ENCODE assay signal across 8 cellular contexts in genomic region chr3:11642455-11643162, GRCh38. TPM values are rescaled to one million over a fixed set of nuclear protein-coding genes. Genes with fewer than 3 reads are reported as not detected.
DNase-seq lines count a peak whose midpoint lies in the region; ATAC-seq and TF ChIP-seq lines count a peak whose summit lies in the region.

No MANE protein-coding gene starts in this region.

- peak; percentile 76 for ATAC-seq in GM19438 (IDR thresholded peaks at IDR 0.05; ENCODE audit: low read depth, unreplicated experiment)
- ATAC-seq in HG03558 (IDR thresholded peaks at IDR 0.05; ENCODE audit: extremely low read depth, unreplicated experiment): peak; percentile 49

- CTCF ChIA-PET in RWPE1 (lab: Yijun Ruan, JAX): interaction anchor here (0.7 kb wide), 1 partner anchor 264 kb away, joined by 3 read pairs; no protein-coding TSS in a partner anchor

- peaks cover 42% of the 10 kb centered on the region for H3F3A ChIP-seq in neural progenitor cell (ENCODE audit: low read depth)

- H3K9me3 Mint-ChIP-seq in neural progenitor cell: no peaks in the 10 kb centered on the region

- peaks cover 60% of the 10 kb centered on the region for H3K79me2 ChIP-seq in neural progenitor cell (ENCODE audit: low read depth)

- peak overlapping the region; percentile 100 for H3K27ac Mint-ChIP-seq in neural progenitor cell

- peak overlapping the region; percentile 93 for H3K4me2 ChIP-seq in neural progenitor cell

- peaks cover 7% of the 10 kb centered on the region for H3K36me3 Mint-ChIP-seq in neural progenitor cell

- H3K4me3 Mint-ChIP-seq in neural progenitor cell: peak overlapping the region; percentile 97

- peaks cover 39% of the 10 kb centered on the region for H4K20me1 ChIP-seq in neural progenitor cell (ENCODE audit: low read depth)

- H3K27ac ChIP-seq in RWPE1: peak overlapping the region; percentile 98
- H3K27ac ChIP-seq in neural progenitor cell: peak overlapping the region; percentile 90
- H3K27ac ChIP-seq in substantia nigra (ENCODE audit: low read depth, low read length, poor library complexity, severe bottlenecking): peak overlapping the region; percentile 93

- H3K36me3 ChIP-seq in neural progenitor cell: no peaks in the 10 kb centered on the region

- TF ChIP-seq CTCF in RWPE1 (conservative IDR thresholded peaks at IDR 0.05; ENCODE audit: low read depth) (no peak), foreskin fibroblast (IDR thresholded peaks at IDR 0.05; ENCODE audit: low read depth, low read length) (no peak), neural progenitor cell (IDR thresholded peaks at IDR 0.05) (no peak)

- H3K4me1 ChIP-seq in neural progenitor cell: peaks cover 31% of the 10 kb centered on the region

- H2AFZ ChIP-seq in neural progenitor cell (replicated peaks): peak overlapping the region; percentile 15

- H3K27me3 ChIP-seq in neural progenitor cell: no peaks in the 10 kb centered on the region

- no peaks in the 10 kb centered on the region for H3K9me3 ChIP-seq in neural progenitor cell (ENCODE audit: low read depth)

- peaks cover 2% of the 10 kb centered on the region for H3K27me3 Mint-ChIP-seq in neural progenitor cell (ENCODE audit: insufficient read depth, low read depth)

- H3K4me1 Mint-ChIP-seq in neural progenitor cell: peaks cover 52% of the 10 kb centered on the region

- H3K4me3 ChIP-seq in foreskin fibroblast (ENCODE audit: low read depth in 1 of 2, low read length in 2 of 2) (peak overlapping the region; percentile 78 to 82), neural progenitor cell (peak overlapping the region; percentile 84)

- POLR2A ChIA-PET in RWPE1 (lab: Yijun Ruan, JAX; ENCODE audit: low non-redundant PET): no interaction called here

- peak; percentile 66 for DNase-seq in COLO668 (lab: John Stamatoyannopoulos, UW; ENCODE audit: unreplicated experiment)
- peak; percentile 36 for DNase-seq in RWPE1 (ENCODE audit: low spot score)
- DNase-seq in activated effector memory CD4-positive, alpha-beta T cell treated with anti-CD3 and anti-CD28 coated beads, Interleukin-2, amount 50 U/mL, for 16 hours: peak; percentile 86
- peak; percentile 75 to 85 for DNase-seq in foreskin fibroblast
- DNase-seq in neural progenitor cell (ENCODE audit: low spot score): peak; percentile 54
- peak; percentile 30 to 89 (median 73) for DNase-seq in substantia nigra (lab: John Stamatoyannopoulos, UW)

- peak overlapping the region; percentile 72 for H3K9ac ChIP-seq in neural progenitor cell

RNA-seq across cellular contexts. Expression of gene VGLL4, which starts 1.1 kb away (rescaled TPM):
- 82.6 and 111 TPM in 2 replicates for total RNA-seq in neural progenitor cell (ENCODE audit: low replicate concordance)

Comparison
In these comparisons a context has a peak if more than half of its experiments do, and no peak if none do; other contexts are left out.
1. Peak in every context shown above with its lines: DNase-seq, ATAC-seq, H3K4me3 ChIP-seq and H3K27ac ChIP-seq.
2. DNase-seq: peak in every context shown above with its lines; median percentile 86 in activated effector memory CD4-positive, alpha-beta T cell treated with anti-CD3 and anti-CD28 coated beads, Interleukin-2, amount 50 U/mL, for 16 hours; 80 in foreskin fibroblast; 73 in substantia nigra; 66 in COLO668; 54 in neural progenitor cell; 36 in RWPE1.